ENCODE assay signal across 8 cellular contexts in genomic region chr15:78065284-78065872, GRCh38. TPM values are rescaled to one million over a fixed set of nuclear protein-coding genes. Genes with fewer than 3 reads are reported as not detected.
A peak's percentile ranks its signal among the peaks of the same experiment; 100 is the strongest.
DNase-seq lines count a peak whose midpoint lies in the region; ATAC-seq and TF ChIP-seq lines count a peak whose summit lies in the region.
"Had no signal": no experiment of that assay in that cellular context is flagged by ENCODE, and none has a peak within 500 bp of the region (broad histone marks: within the 10 kb centered on the region; RNA-seq: fewer than 3 reads in every experiment).

No MANE protein-coding gene starts in this region.

- no peak overlapping the region for H3K4me3 ChIP-seq in gastroesophageal sphincter

- H3K27me3 ChIP-seq in gastroesophageal sphincter: no peaks in the 10 kb centered on the region

- no peak for TF ChIP-seq CTCF in gastroesophageal sphincter (IDR thresholded peaks at IDR 0.05)

- no peaks in the 10 kb centered on the region for H3K36me3 ChIP-seq in gastroesophageal sphincter

- H3K4me1 ChIP-seq in gastroesophageal sphincter: peaks cover 27 to 98% (median 76%) of the 10 kb centered on the region in 3 donors

- no peak for TF ChIP-seq POLR2A in gastroesophageal sphincter (IDR thresholded peaks at IDR 0.05)

- ATAC-seq in gastroesophageal sphincter (peak; percentile 97), GM18502 (IDR thresholded peaks at IDR 0.05; ENCODE audit: poor library complexity, unreplicated experiment) (no peak)

- no peak for TF ChIP-seq EP300 in gastroesophageal sphincter (IDR thresholded peaks at IDR 0.05)

- DNase-seq in HS-27A (ENCODE audit: low read depth) (peak; percentile 97), T1000 (lab: John Stamatoyannopoulos, UW) (peak; percentile 67), renal cortical epithelial cell (ENCODE audit: low read depth) (peak; percentile 98), NCI-H510A treated with DMSO at 0.1 percent for 48 hours (lab: John Stamatoyannopoulos, UW) (no peak), NCI-H748 treated with DMSO at 0.1 percent for 48 hours (lab: John Stamatoyannopoulos, UW) (no peak)

- no peaks in the 10 kb centered on the region for H3K9me3 ChIP-seq in gastroesophageal sphincter

- WGBS in gastroesophageal sphincter (ENCODE audit: low coverage in 1 of 2), 2 donors: 35 to 65% methylated on average over 5 of the region's 5 CpGs

- peak overlapping the region; percentile 75 to 87 (median 83) for H3K27ac ChIP-seq in gastroesophageal sphincter

RNA-seq across cellular contexts. Expression of gene TBC1D2B, which starts 12.1 kb away (rescaled TPM):
- 10 to 100 TPM; 36.9 to 51.7 (median 46.5) TPM for total RNA-seq in gastroesophageal sphincter
- total RNA-seq in renal cortical epithelial cell: 14.1 and 23.7 TPM in 2 replicates

RNA-seq across cellular contexts. Expression of gene SH2D7, which starts 27.0 kb away (rescaled TPM):
- total RNA-seq in gastroesophageal sphincter (not detected), renal cortical epithelial cell (not detected in 2 replicates)
- total RNA-seq: activated CD8-positive, alpha-beta memory T cell treated with anti-CD3 and anti-CD28 coated beads for 36 hours had no signal

Comparison
In these comparisons a context has a peak if more than half of its experiments do, and no peak if none do; other contexts are left out.
1. DNase-seq: peak in HS-27A (single experiment), T1000 (single experiment) and renal cortical epithelial cell (single experiment); none in NCI-H510A treated with DMSO at 0.1 percent for 48 hours (single experiment) and NCI-H748 treated with DMSO at 0.1 percent for 48 hours (single experiment).